12 cellular contexts compared by ENCODE assay signal in the genomic region with DNA sequence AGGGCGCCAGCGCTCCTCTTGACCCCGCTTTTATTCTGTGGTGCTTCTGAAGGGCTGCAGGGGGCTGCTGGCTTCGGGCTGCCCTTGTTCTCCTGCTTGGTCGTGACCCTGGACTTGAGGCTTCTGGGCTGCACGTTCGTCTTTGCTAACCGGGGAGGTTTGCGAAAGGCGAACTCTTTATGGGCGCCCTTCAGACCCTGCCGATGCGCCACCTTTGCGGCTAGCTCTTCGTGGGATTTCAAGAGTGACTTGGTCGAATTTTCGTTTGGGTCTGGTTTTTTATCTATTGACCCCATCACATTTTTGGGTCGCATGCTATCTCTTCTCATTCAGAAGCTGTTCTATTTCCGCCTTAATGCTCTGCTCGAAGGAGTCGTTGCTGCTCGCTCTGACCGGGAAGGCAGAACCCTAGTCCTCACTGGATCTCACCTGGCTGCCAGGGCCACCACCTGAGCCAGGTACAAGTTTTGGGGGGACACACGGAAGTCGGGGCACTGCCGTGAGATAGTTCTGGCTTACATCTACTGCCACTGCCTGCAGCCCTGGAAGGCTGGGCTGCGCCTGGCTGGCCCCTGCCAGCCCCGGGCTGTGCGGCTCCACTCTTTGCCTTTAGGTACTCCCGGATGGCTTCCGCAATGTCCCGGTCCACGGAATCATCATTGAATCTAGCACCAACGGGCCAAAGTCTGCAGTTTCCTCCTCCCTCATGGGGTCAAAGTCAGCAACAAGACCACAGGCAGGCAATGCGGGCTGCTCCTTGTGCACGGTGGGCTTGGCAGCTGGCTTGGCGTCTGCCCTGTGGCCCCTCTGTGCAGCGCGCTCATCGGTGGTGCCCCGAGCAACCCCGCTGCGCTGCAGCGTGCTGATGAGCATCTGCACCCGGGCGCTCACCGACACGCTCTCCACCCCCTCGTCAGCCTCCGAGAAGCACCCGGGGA. TPM values are rescaled to one million over a fixed set of nuclear protein-coding genes. Genes with fewer than 3 reads are reported as not detected.
DNase-seq lines count a peak whose midpoint lies in the region; ATAC-seq and TF ChIP-seq lines count a peak whose summit lies in the region.
"Had no signal": no experiment of that assay in that cellular context is flagged by ENCODE, and none has a peak within 500 bp of the region (broad histone marks: within the 10 kb centered on the region; RNA-seq: fewer than 3 reads in every experiment).

No MANE protein-coding gene starts in this region.

- no peak overlapping the region for H3K4me3 ChIP-seq in BE2C (ENCODE audit: low read depth, low read length)
- H3K4me3 ChIP-seq: hepatocyte had no signal

- peaks cover 6 to 9% of the 10 kb centered on the region in 2 donors for H3K9me3 Mint-ChIP-seq in stimulated activated naive B cell treated with anti-CD40 and anti-IgM and Interleukin-4, amounts not matched to agents 10 μg/mL and 1 μg/mL and 100 μg/mL, for 72 hours

- H3K36me3 Mint-ChIP-seq in stimulated activated naive B cell treated with anti-CD40 and anti-IgM and Interleukin-4, amounts not matched to agents 10 μg/mL and 1 μg/mL and 100 μg/mL, for 72 hours = peaks cover 59 to 76% of the 10 kb centered on the region in 2 donors

- peak overlapping the region; percentile 75 to 82 for H3K4me3 Mint-ChIP-seq in stimulated activated naive B cell treated with anti-CD40 and anti-IgM and Interleukin-4, amounts not matched to agents 10 μg/mL and 1 μg/mL and 100 μg/mL, for 72 hours

- no peaks in the 10 kb centered on the region for H3K27me3 ChIP-seq in BE2C
- H3K27me3 ChIP-seq: dorsolateral prefrontal cortex, hepatocyte had no signal

- H3K27ac Mint-ChIP-seq in stimulated activated naive B cell treated with anti-CD40 and anti-IgM and Interleukin-4, amounts not matched to agents 10 μg/mL and 1 μg/mL and 100 μg/mL, for 72 hours = peak overlapping the region; percentile 83

- H3K9me3 ChIP-seq in BE2C = no peaks in the 10 kb centered on the region

- ATAC-seq in stimulated activated naive B cell treated with anti-CD40 and anti-IgM and Interleukin-4, amounts not matched to agents 10 μg/mL and 1 μg/mL and 100 μg/mL, for 72 hours (replicated peaks) = peak; percentile 50 to 51
- no peak for ATAC-seq in HG02852 (IDR thresholded peaks at IDR 0.05; ENCODE audit: unreplicated experiment)

- H3K4me1 Mint-ChIP-seq in stimulated activated naive B cell treated with anti-CD40 and anti-IgM and Interleukin-4, amounts not matched to agents 10 μg/mL and 1 μg/mL and 100 μg/mL, for 72 hours = peaks cover 34 to 71% of the 10 kb centered on the region in 2 donors

- DNase-seq in activated CD4-positive, alpha-beta T cell treated with anti-CD3 and anti-CD28 coated beads for 48 hours = peak; percentile 34
- DNase-seq in activated CD4-positive, alpha-beta T cell treated with anti-CD3 and anti-CD28 coated beads, Interleukin-2, amount 50 U/mL, for 48 hours = no peak
- peak; percentile 37 to 50 for DNase-seq in activated T-cell treated with anti-CD3 and anti-CD28 coated beads, Interleukin-2, amount 50 U/mL, for 48 hours
- peak; percentile 37 for DNase-seq in left kidney (ENCODE audit: low read depth, low spot score)
- DNase-seq in stimulated activated naive B cell treated with anti-CD40 and anti-IgM and Interleukin-4, amounts not matched to agents 10 μg/mL and 1 μg/mL and 100 μg/mL, for 72 hours = no peak
- no peak for DNase-seq in DMS 273 (lab: John Stamatoyannopoulos, UW; ENCODE audit: unreplicated experiment)
- no peak for DNase-seq in BE2C
- DNase-seq: dorsolateral prefrontal cortex, HCEC 1CT, SIG-M5 had no signal

- peaks cover 7% of the 10 kb centered on the region; the same call in 1 of the 2 replicates for H3K36me3 ChIP-seq in BE2C

- no peak for TF ChIP-seq CTCF in BE2C (IDR thresholded peaks at IDR 0.05; ENCODE audit: low read depth, low read length)

- no peaks in the 10 kb centered on the region for H3K4me1 ChIP-seq in BE2C

- H3K27me3 Mint-ChIP-seq in stimulated activated naive B cell treated with anti-CD40 and anti-IgM and Interleukin-4, amounts not matched to agents 10 μg/mL and 1 μg/mL and 100 μg/mL, for 72 hours = no peaks in the 10 kb centered on the region

RNA-seq across cellular contexts. Expression of gene RB1, which starts 16.2 kb away (rescaled TPM):
- 10.1 TPM for polyA plus RNA-seq in BE2C (2012; ENCODE audit: insufficient read depth, insufficient read length, low read depth)

Comparison
In these comparisons a context has a peak if more than half of its experiments do, and no peak if none do; other contexts are left out.
1. DNase-seq: peak in activated CD4-positive, alpha-beta T cell treated with anti-CD3 and anti-CD28 coated beads for 48 hours (single experiment), activated T-cell treated with anti-CD3 and anti-CD28 coated beads, Interleukin-2, amount 50 U/mL, for 48 hours (2 of 2) and left kidney (single experiment); none in activated CD4-positive, alpha-beta T cell treated with anti-CD3 and anti-CD28 coated beads, Interleukin-2, amount 50 U/mL, for 48 hours (0 of 2), stimulated activated naive B cell treated with anti-CD40 and anti-IgM and Interleukin-4, amounts not matched to agents 10 μg/mL and 1 μg/mL and 100 μg/mL, for 72 hours (single experiment), DMS 273 (single experiment) and BE2C (single experiment).